Comparison of ENCODE assay signal across 9 cellular contexts in genomic region chr2:68250196-68250595, GRCh38. TPM values are rescaled to one million over a fixed set of nuclear protein-coding genes. Genes with fewer than 3 reads are reported as not detected.
A peak's percentile ranks its signal among the peaks of the same experiment; 100 is the strongest.
DNase-seq lines count a peak whose midpoint lies in the region; ATAC-seq and TF ChIP-seq lines count a peak whose summit lies in the region.
"Had no signal": no experiment of that assay in that cellular context is flagged by ENCODE, and none has a peak within 500 bp of the region (broad histone marks: within the 10 kb centered on the region; RNA-seq: fewer than 3 reads in every experiment).

No MANE protein-coding gene starts in this region.

- H3K9me3 ChIP-seq in transverse colon = no peaks in the 10 kb centered on the region

- H3K36me3 ChIP-seq in transverse colon = no peaks in the 10 kb centered on the region

- no peaks in the 10 kb centered on the region for H3K9me3 Mint-ChIP-seq in activated T-cell treated with anti-CD3 and anti-CD28 coated beads, Interleukin-2, amount 50 U/mL, for 4 hours
- H3K9me3 Mint-ChIP-seq in activated T-helper 2 cell treated with anti-CD3 and anti-CD28 coated beads, Interferon-gamma antibody, Interleukin-2, Interleukin-4, amounts not matched to agents 10 μg/mL and 5 μg/mL and 100 μg/mL, durations not matched to agents 14 hours and 24 hours and 36 hours = no peaks in the 10 kb centered on the region

- peak overlapping the region; percentile 94 for H3K27ac Mint-ChIP-seq in activated T-helper 2 cell treated with anti-CD3 and anti-CD28 coated beads, Interferon-gamma antibody, Interleukin-2, Interleukin-4, amounts not matched to agents 10 μg/mL and 5 μg/mL and 100 μg/mL, durations not matched to agents 14 hours and 24 hours and 36 hours

- TF ChIP-seq POLR2A in transverse colon (IDR thresholded peaks at IDR 0.05) = no peak

- no peak for TF ChIP-seq CTCF in transverse colon (IDR thresholded peaks at IDR 0.05)

- DNase-seq in activated T-cell treated with anti-CD3 and anti-CD28 coated beads, Interleukin-2, amount 50 U/mL, for 4 hours = no peak
- no peak for DNase-seq in activated T-cell treated with anti-CD3 and anti-CD28 coated beads, Interleukin-2, amount 50 U/mL, for 1 hour
- DNase-seq in activated T-helper 2 cell treated with anti-CD3 and anti-CD28 coated beads, Interferon-gamma antibody, Interleukin-2, Interleukin-4, amounts not matched to agents 10 μg/mL and 5 μg/mL and 100 μg/mL, durations not matched to agents 14 hours and 24 hours and 36 hours (ENCODE audit: low spot score) = no peak
- DNase-seq in transverse colon (no peak), COR-L47 (lab: John Stamatoyannopoulos, UW) (no peak)
- DNase-seq: NCI-H345 had no signal

- H3K27me3 ChIP-seq in layer of hippocampus (ENCODE audit: control insufficient read depth, insufficient read depth, low read length) (no peaks in the 10 kb centered on the region), transverse colon (no peaks in the 10 kb centered on the region)

- in situ Hi-C loops in transverse colon (cut with MboI; ENCODE audit: low pct_ligation_motif_present in 1 of 4, low pct_unique_long_range_greater_than_20kb in 1 of 4, low sequenced_read_pairs in 3 of 4) = no loop called here

- TF ChIP-seq EP300 in transverse colon (IDR thresholded peaks at IDR 0.05; ENCODE audit: low read depth) = no peak

- H3K4me1 Mint-ChIP-seq in activated T-cell treated with anti-CD3 and anti-CD28 coated beads, Interleukin-2, amount 50 U/mL, for 4 hours (ENCODE audit: low read depth) = peaks cover 28% of the 10 kb centered on the region
- H3K4me1 Mint-ChIP-seq in activated T-helper 2 cell treated with anti-CD3 and anti-CD28 coated beads, Interferon-gamma antibody, Interleukin-2, Interleukin-4, amounts not matched to agents 10 μg/mL and 5 μg/mL and 100 μg/mL, durations not matched to agents 14 hours and 24 hours and 36 hours (ENCODE audit: low read depth) = peaks cover 24% of the 10 kb centered on the region

- 15 to 16% methylated on average over 5 of the region's 5 CpGs for WGBS in transverse colon (ENCODE audit: low coverage in 1 of 2), 2 donors

- ATAC-seq in activated T-cell treated with anti-CD3 and anti-CD28 coated beads, Interleukin-2, amount 50 U/mL, for 4 hours = no peak
- ATAC-seq in GM18511 (IDR thresholded peaks at IDR 0.05; ENCODE audit: unreplicated experiment) = no peak
- no peak for ATAC-seq in HG03432 (IDR thresholded peaks at IDR 0.05; ENCODE audit: unreplicated experiment)

- H3K27me3 Mint-ChIP-seq in activated T-cell treated with anti-CD3 and anti-CD28 coated beads, Interleukin-2, amount 50 U/mL, for 4 hours (ENCODE audit: low read depth) = no peaks in the 10 kb centered on the region
- no peaks in the 10 kb centered on the region for H3K27me3 Mint-ChIP-seq in activated T-helper 2 cell treated with anti-CD3 and anti-CD28 coated beads, Interferon-gamma antibody, Interleukin-2, Interleukin-4, amounts not matched to agents 10 μg/mL and 5 μg/mL and 100 μg/mL, durations not matched to agents 14 hours and 24 hours and 36 hours (ENCODE audit: low read depth)

- peaks cover 28 to 65% (median 50%) of the 10 kb centered on the region in 4 donors for H3K4me1 ChIP-seq in transverse colon

- H3K27ac ChIP-seq in layer of hippocampus (ENCODE audit: low read depth, low read length) (peak overlapping the region; percentile 98), transverse colon (peak overlapping the region; percentile 98 to 100 (median 98))

- H3K36me3 Mint-ChIP-seq in activated T-cell treated with anti-CD3 and anti-CD28 coated beads, Interleukin-2, amount 50 U/mL, for 4 hours (ENCODE audit: insufficient read depth) = peaks cover 8% of the 10 kb centered on the region
- peaks cover 18% of the 10 kb centered on the region for H3K36me3 Mint-ChIP-seq in activated T-helper 2 cell treated with anti-CD3 and anti-CD28 coated beads, Interferon-gamma antibody, Interleukin-2, Interleukin-4, amounts not matched to agents 10 μg/mL and 5 μg/mL and 100 μg/mL, durations not matched to agents 14 hours and 24 hours and 36 hours (ENCODE audit: low read depth)

- intact Hi-C loops in activated T-helper 2 cell treated with anti-CD3 and anti-CD28 coated beads, Interferon-gamma antibody, Interleukin-2, Interleukin-4, amounts not matched to agents 10 μg/mL and 5 μg/mL and 100 μg/mL, durations not matched to agents 14 hours and 24 hours and 36 hours (cut with micrococcal nuclease) = loop anchor here (2.0 to 10.0 kb wide), 5 partner anchors 19 to 1997 kb away; partner anchors contain the start of genes ARHGAP25 and TIA1
- intact Hi-C loops in transverse colon (cut with DNase I; ENCODE audit: low total_unique reads) = loop anchor here (5.0 kb wide), 1 partner anchor 53 kb away; no protein-coding TSS in a partner anchor

- H3K4me3 ChIP-seq in transverse colon = peak overlapping the region in 3 of 4 donors; percentile 74 to 97 (median 88)

- H3K4me3 Mint-ChIP-seq in activated T-cell treated with anti-CD3 and anti-CD28 coated beads, Interleukin-2, amount 50 U/mL, for 4 hours = peak overlapping the region; percentile 99
- peak overlapping the region; percentile 87 for H3K4me3 Mint-ChIP-seq in activated T-helper 2 cell treated with anti-CD3 and anti-CD28 coated beads, Interferon-gamma antibody, Interleukin-2, Interleukin-4, amounts not matched to agents 10 μg/mL and 5 μg/mL and 100 μg/mL, durations not matched to agents 14 hours and 24 hours and 36 hours (ENCODE audit: low read depth)

RNA-seq across cellular contexts. Expression of gene PPP3R1, which starts 2.1 kb away (rescaled TPM):
- 10 to 100 TPM; 73.5 to 84.0 (median 74.2) TPM for total RNA-seq in activated T-cell treated with anti-CD3 and anti-CD28 coated beads, Interleukin-2, amount 50 U/mL, for 4 hours
- total RNA-seq in activated T-helper 2 cell treated with anti-CD3 and anti-CD28 coated beads, Interferon-gamma antibody, Interleukin-2, Interleukin-4, amounts not matched to agents 10 μg/mL and 5 μg/mL and 100 μg/mL, durations not matched to agents 14 hours and 24 hours and 36 hours = 77.3 and 78.6 TPM in 2 replicates
- 10 to 100 TPM in 3 of 4 donors, 1 to 10 TPM in 1; 9.2 to 32.2 (median 28.1) TPM for total RNA-seq in transverse colon
